In genomic region chr4:188661502-188661901, GRCh38 we compare ENCODE assay signal across 20 cellular contexts.
"Had no signal": no experiment of that assay in that cellular context is flagged by ENCODE, and none has a peak within 500 bp of the region (broad histone marks: within the 10 kb centered on the region; RNA-seq: fewer than 3 reads in every experiment).

No MANE protein-coding gene starts in this region.

- DNase-seq: activated B cell treated with CpG ODN at 0.5 μM for 24 hours; activated CD4-positive, alpha-beta T cell treated with anti-CD3 and anti-CD28 coated beads for 48 hours; activated CD8-positive, alpha-beta memory T cell treated with anti-CD3 and anti-CD28 coated beads, Interleukin-2, amount 10 ng/mL, durations not matched to agents 7 days and 5 days; activated CD8-positive, alpha-beta T cell treated with anti-CD3 and anti-CD28 coated beads for 36 hours; activated effector memory CD4-positive, alpha-beta T cell treated with anti-CD3 and anti-CD28 coated beads, Interleukin-2, amount 50 U/mL, for 16 hours; activated naive CD4-positive, alpha-beta T cell treated with anti-CD3 and anti-CD28 coated beads, Interleukin-2, amount 10 ng/mL, durations not matched to agents 7 days and 5 days; activated T-cell treated with anti-CD3 and anti-CD28 coated beads for 4 hours; brain microvascular endothelial cell; central memory CD4-positive, alpha-beta T cell; dermis blood vessel endothelial cell; effector memory CD4-positive, alpha-beta T cell; gastrocnemius medialis; heart left ventricle; ovary; stimulated activated CD4-positive, alpha-beta T cell treated with anti-CD3 and anti-CD28 coated beads, Interleukin-12 subunit alpha, Interleukin-12 subunit beta, amount 100 ng/mL, for 4 hours; T1000; tibial artery had no signal

- H3K9me3 ChIP-seq: gastrocnemius medialis, heart left ventricle, ovary, prostate gland, right atrium auricular region had no signal

- ATAC-seq: activated CD8-positive, alpha-beta memory T cell treated with anti-CD3 and anti-CD28 coated beads, Interleukin-2, amount 10 ng/mL, durations not matched to agents 7 days and 5 days; activated CD8-positive, alpha-beta T cell treated with anti-CD3 and anti-CD28 coated beads for 36 hours; gastrocnemius medialis; heart left ventricle; natural killer cell treated with Interleukin-12 subunit alpha and Interleukin-12 subunit beta and Interleukin-15 and Interleukin-18, amount 100 ng/mL, for 72 hours had no signal

- H3K36me3 ChIP-seq: brain microvascular endothelial cell, gastrocnemius medialis, heart left ventricle, ovary, prostate gland, right atrium auricular region, tibial artery had no signal

- H3K27me3 ChIP-seq: brain microvascular endothelial cell, gastrocnemius medialis, heart left ventricle, ovary, right atrium auricular region, tibial artery had no signal

- H3K4me3 ChIP-seq: gastrocnemius medialis, heart left ventricle, ovary, prostate gland, right atrium auricular region, tibial artery had no signal

- H3K4me1 ChIP-seq: gastrocnemius medialis, heart left ventricle, prostate gland, right atrium auricular region, tibial artery had no signal

- H3K27ac ChIP-seq: brain microvascular endothelial cell, gastrocnemius medialis, heart left ventricle, ovary, prostate gland, right atrium auricular region, tibial artery had no signal
